Comparison of ENCODE assay signal across 13 cellular contexts in genomic region chr3:33064929-33065328, GRCh38. TPM values are rescaled to one million over a fixed set of nuclear protein-coding genes. Genes with fewer than 3 reads are reported as not detected.
DNase-seq lines count a peak whose midpoint lies in the region; ATAC-seq and TF ChIP-seq lines count a peak whose summit lies in the region.
"Had no signal": no experiment of that assay in that cellular context is flagged by ENCODE, and none has a peak within 500 bp of the region (broad histone marks: within the 10 kb centered on the region; RNA-seq: fewer than 3 reads in every experiment).

No MANE protein-coding gene starts in this region.

- H3K79me2 ChIP-seq in MM.1S (ENCODE audit: low read length): 0 out of 2 replicates have a peak, but pooled peaks cover 3% of the 10 kb centered on the region
- H3K79me2 ChIP-seq in SK-N-SH (ENCODE audit: insufficient read depth): 0 out of 2 replicates have a peak, but pooled peaks cover 5% of the 10 kb centered on the region

- no peak overlapping the region for H2BK15ac ChIP-seq in mesenchymal stem cell (ENCODE audit: low read depth, poor library complexity, severe bottlenecking)

- H3K4me3 ChIP-seq in GM12864 (ENCODE audit: low read depth, low read length) (no peak overlapping the region), MM.1S (ENCODE audit: low read length) (no peak overlapping the region), mesenchymal stem cell (ENCODE audit: insufficient read depth in 1 of 2, low read depth in 1 of 2, low read length in 2 of 2) (no peak overlapping the region), SK-N-SH (ENCODE audit: low read depth in 2 of 2, low read length in 1 of 2) (no peak overlapping the region), upper lobe of right lung (no peak overlapping the region)
- H3K4me3 ChIP-seq: coronary artery had no signal

- ATAC-seq in left ventricle myocardium superior (no peak), upper lobe of right lung (no peak)
- ATAC-seq: left colon had no signal

- no peak for TF ChIP-seq EP300 in SK-N-SH (IDR thresholded peaks at IDR 0.05; ENCODE audit: borderline replicate concordance in 1 of 2, low read depth in 1 of 2, low read length in 1 of 2)

- CTCF ChIA-PET in activated CD4-positive, alpha-beta memory T cell treated with anti-CD3 and anti-CD28 coated beads for 36 hours (lab: Charles Lee): interaction anchor here (0.9 to 1.8 kb wide), 2 partner anchors 10 to 31 kb away, joined by 3 to 6 read pairs; no protein-coding TSS in a partner anchor
- CTCF ChIA-PET in SK-N-SH (lab: Yijun Ruan, JAX): interaction anchor here (1.8 kb wide), 1 partner anchor 10 kb away, joined by 8 read pairs; no protein-coding TSS in a partner anchor

- no peak overlapping the region for H2BK12ac ChIP-seq in mesenchymal stem cell (ENCODE audit: low read length in 2 of 2)

- H3K4me1 ChIP-seq in MM.1S (ENCODE audit: low read length): peaks cover 13% of the 10 kb centered on the region
- H3K4me1 ChIP-seq in mesenchymal stem cell (ENCODE audit: control insufficient read depth, insufficient read depth, low read depth, low read length): peaks cover 2% of the 10 kb centered on the region
- H3K4me1 ChIP-seq in SK-N-SH (ENCODE audit: control insufficient read depth in 1 of 2, insufficient read depth in 2 of 2, low read depth in 1 of 2, low read length in 1 of 2): peaks cover 2 to 6% of the 10 kb centered on the region in 2 experiments; a peak in 1 of 4 replicates
- no peaks in the 10 kb centered on the region for H3K4me1 ChIP-seq in upper lobe of right lung

- no peak overlapping the region for H3K18ac ChIP-seq in mesenchymal stem cell (ENCODE audit: low read depth in 1 of 2, low read length in 2 of 2)

- WGBS in mesenchymal stem cell: 100% methylated on average over 2 of the region's 2 CpGs
- WGBS in SK-N-SH (ENCODE audit: low lambda C conversion rate): 97% methylated on average over 2 of the region's 2 CpGs

- H3K27ac ChIP-seq in MM.1S (ENCODE audit: low read length): no peak overlapping the region
- H3K27ac ChIP-seq in mesenchymal stem cell (ENCODE audit: low read length, poor library complexity, severe bottlenecking): no peak overlapping the region
- H3K27ac ChIP-seq in SK-N-SH (ENCODE audit: low read depth in 2 of 2, low read length in 1 of 2): no peak overlapping the region
- no peak overlapping the region for H3K27ac ChIP-seq in upper lobe of right lung
- H3K27ac ChIP-seq: coronary artery had no signal

- peaks cover 37% of the 10 kb centered on the region for H3K36me3 Mint-ChIP-seq in activated CD4-positive, alpha-beta memory T cell treated with anti-CD3 and anti-CD28 coated beads for 36 hours

- H3K36me3 ChIP-seq in MM.1S (replicated peaks; ENCODE audit: insufficient read depth, low read length): no peaks in the 10 kb centered on the region; the same call in 1 of the 2 replicates
- H3K36me3 ChIP-seq in mesenchymal stem cell (ENCODE audit: control insufficient read depth in 1 of 2, insufficient read depth in 2 of 2, low read depth in 1 of 2, low read length in 2 of 2): peaks cover 44 to 66% of the 10 kb centered on the region in 2 experiments
- H3K36me3 ChIP-seq in SK-N-SH (replicated peaks in 1 of 2; ENCODE audit: control insufficient read depth in 1 of 2, insufficient read depth in 2 of 2, low read length in 1 of 2): peaks cover 5 to 22% of the 10 kb centered on the region in 2 experiments
- peaks cover 86% of the 10 kb centered on the region for H3K36me3 ChIP-seq in upper lobe of right lung

- no peak overlapping the region for H2AFZ ChIP-seq in MM.1S (ENCODE audit: low read length)
- no peak overlapping the region for H2AFZ ChIP-seq in mesenchymal stem cell (ENCODE audit: low read depth, low read length)
- no peak overlapping the region for H2AFZ ChIP-seq in SK-N-SH (ENCODE audit: low read depth)

- H4K20me1 ChIP-seq in MM.1S (ENCODE audit: insufficient read depth, low read length) (no peaks in the 10 kb centered on the region), SK-N-SH (ENCODE audit: insufficient read depth) (no peaks in the 10 kb centered on the region)

- H3K27me3 ChIP-seq in MM.1S (replicated peaks; ENCODE audit: insufficient read depth, low read length): no peaks in the 10 kb centered on the region
- H3K27me3 ChIP-seq in mesenchymal stem cell (ENCODE audit: control insufficient read depth in 1 of 2, insufficient read depth in 1 of 2, low read length in 2 of 2): no peaks in the 10 kb centered on the region
- H3K27me3 ChIP-seq in SK-N-SH (ENCODE audit: insufficient read depth): no peaks in the 10 kb centered on the region
- H3K27me3 ChIP-seq in upper lobe of right lung: no peaks in the 10 kb centered on the region

- no peak overlapping the region for H3K4me2 ChIP-seq in MM.1S (ENCODE audit: low read depth, low read length)
- no peak overlapping the region for H3K4me2 ChIP-seq in mesenchymal stem cell (ENCODE audit: low read length, poor library complexity, severe bottlenecking)
- no peak overlapping the region for H3K4me2 ChIP-seq in SK-N-SH

- H2BK5ac ChIP-seq in mesenchymal stem cell (ENCODE audit: low read depth, low read length, poor library complexity, severe bottlenecking): no peak overlapping the region

- TF ChIP-seq CTCF in GM12864 (IDR thresholded peaks at IDR 0.05; ENCODE audit: low read depth, low read length, missing control alignments) (peak; percentile 64), MM.1S (IDR thresholded peaks at IDR 0.05; ENCODE audit: low read length) (peak; percentile 22), SK-N-SH (IDR thresholded peaks at IDR 0.05) (no peak), upper lobe of right lung (IDR thresholded peaks at IDR 0.05) (no peak)

- DNase-seq in GM12864 (ENCODE audit: low read depth) (no peak), MM.1S (no peak), mesenchymal stem cell (no peak), left ventricle myocardium superior (no peak), SK-N-SH (no peak), upper lobe of right lung (no peak)
- peak; percentile 64 for DNase-seq in activated CD4-positive, alpha-beta memory T cell treated with anti-CD3 and anti-CD28 coated beads for 36 hours
- DNase-seq: activated naive CD8-positive, alpha-beta T cell treated with anti-CD3 and anti-CD28 coated beads, Interleukin-2, amount 10 ng/mL, durations not matched to agents 7 days and 5 days; DMS 273 treated with DMSO at 0.1 percent for 48 hours; foreskin fibroblast; NCI-H1694 had no signal

- H3K14ac ChIP-seq in mesenchymal stem cell (ENCODE audit: low read length in 2 of 2): no peak overlapping the region

- H3K9me3 ChIP-seq in MM.1S (replicated peaks; ENCODE audit: insufficient read depth, low read length): no peaks in the 10 kb centered on the region
- H3K9me3 ChIP-seq in mesenchymal stem cell (ENCODE audit: control insufficient read depth, low read length): no peaks in the 10 kb centered on the region
- H3K9me3 ChIP-seq in SK-N-SH: no peaks in the 10 kb centered on the region
- no peaks in the 10 kb centered on the region for H3K9me3 ChIP-seq in upper lobe of right lung

- no peak overlapping the region for H4K91ac ChIP-seq in mesenchymal stem cell (ENCODE audit: low read length)

- H2AK5ac ChIP-seq in mesenchymal stem cell (ENCODE audit: low read length, severe bottlenecking): no peak overlapping the region

- H4K8ac ChIP-seq in mesenchymal stem cell (ENCODE audit: low read length): peak overlapping the region; percentile 49

- intact Hi-C loops in activated CD4-positive, alpha-beta memory T cell treated with anti-CD3 and anti-CD28 coated beads for 36 hours (cut with micrococcal nuclease): loop anchor here (1.0 to 10.0 kb wide), 3 partner anchors 118 to 630 kb away; partner anchors contain the start of gene CNOT10
- intact Hi-C loops in left ventricle myocardium superior (cut with micrococcal nuclease) (no loop called here), upper lobe of right lung (cut with DNase I) (no loop called here)

- H3K27me3 Mint-ChIP-seq in activated CD4-positive, alpha-beta memory T cell treated with anti-CD3 and anti-CD28 coated beads for 36 hours: no peaks in the 10 kb centered on the region
- H3K27me3 Mint-ChIP-seq: activated naive CD8-positive, alpha-beta T cell treated with anti-CD3 and anti-CD28 coated beads, Interleukin-2, amount 10 ng/mL, durations not matched to agents 7 days and 5 days had no signal

- H3F3A ChIP-seq in MM.1S (ENCODE audit: insufficient read depth, low read length): no peaks in the 10 kb centered on the region
- peaks cover 5% of the 10 kb centered on the region for H3F3A ChIP-seq in SK-N-SH (replicated peaks; ENCODE audit: insufficient read depth)

- H3K9ac ChIP-seq in MM.1S (ENCODE audit: low read length) (no peak overlapping the region), mesenchymal stem cell (ENCODE audit: low read length) (no peak overlapping the region), SK-N-SH (no peak overlapping the region)

- TF ChIP-seq RAD21 in SK-N-SH (IDR thresholded peaks at IDR 0.05; ENCODE audit: low read length): no peak

- H3K4me1 Mint-ChIP-seq in activated CD4-positive, alpha-beta memory T cell treated with anti-CD3 and anti-CD28 coated beads for 36 hours (ENCODE audit: low read depth): peaks cover 73% of the 10 kb centered on the region

- no peak overlapping the region for H3K4me3 Mint-ChIP-seq in activated CD4-positive, alpha-beta memory T cell treated with anti-CD3 and anti-CD28 coated beads for 36 hours
- H3K4me3 Mint-ChIP-seq: activated naive CD8-positive, alpha-beta T cell treated with anti-CD3 and anti-CD28 coated beads, Interleukin-2, amount 10 ng/mL, durations not matched to agents 7 days and 5 days had no signal

- no peaks in the 10 kb centered on the region for H3K9me3 Mint-ChIP-seq in activated CD4-positive, alpha-beta memory T cell treated with anti-CD3 and anti-CD28 coated beads for 36 hours
- H3K9me3 Mint-ChIP-seq: activated naive CD8-positive, alpha-beta T cell treated with anti-CD3 and anti-CD28 coated beads, Interleukin-2, amount 10 ng/mL, durations not matched to agents 7 days and 5 days had no signal

- H3K79me1 ChIP-seq in mesenchymal stem cell (replicated peaks; ENCODE audit: low read length, poor library complexity, severe bottlenecking): peaks cover 17% of the 10 kb centered on the region

- H3K9me2 ChIP-seq in MM.1S (replicated peaks; ENCODE audit: insufficient read depth, low read length): no peaks in the 10 kb centered on the region
- H3K9me2 ChIP-seq in SK-N-SH: no peaks in the 10 kb centered on the region

- POLR2A ChIA-PET in activated CD4-positive, alpha-beta memory T cell treated with anti-CD3 and anti-CD28 coated beads for 36 hours (lab: Charles Lee): no interaction called here
- POLR2A ChIA-PET in SK-N-SH (lab: Yijun Ruan, JAX): no interaction called here

- peak overlapping the region; percentile 57 for H3K27ac Mint-ChIP-seq in activated CD4-positive, alpha-beta memory T cell treated with anti-CD3 and anti-CD28 coated beads for 36 hours
- H3K27ac Mint-ChIP-seq: activated naive CD8-positive, alpha-beta T cell treated with anti-CD3 and anti-CD28 coated beads, Interleukin-2, amount 10 ng/mL, durations not matched to agents 7 days and 5 days had no signal

- no peak overlapping the region for H2BK120ac ChIP-seq in mesenchymal stem cell (ENCODE audit: low read depth, low read length)

- H3K23ac ChIP-seq in mesenchymal stem cell (ENCODE audit: low read length in 2 of 2): no peak overlapping the region

- H3K4ac ChIP-seq in mesenchymal stem cell (ENCODE audit: low read depth in 1 of 2, low read length in 2 of 2): no peak overlapping the region

RNA-seq across cellular contexts. Expression of gene GLB1, which starts 32.0 kb away (rescaled TPM):
- 10 to 100 TPM; 47.2 to 52.0 TPM for total RNA-seq in activated CD4-positive, alpha-beta memory T cell treated with anti-CD3 and anti-CD28 coated beads for 36 hours
- 106 TPM for polyA plus RNA-seq in mesenchymal stem cell (2013, experiment 1 of 2)
- 106 TPM for polyA plus RNA-seq in mesenchymal stem cell (2013, experiment 2 of 2)
- total RNA-seq in left ventricle myocardium superior (18.9 TPM), upper lobe of right lung (82.5 TPM)
- 80.3 and 102 TPM in 2 replicates for polyA plus RNA-seq in SK-N-SH (2012; rRNA removed)
- 74.7 and 84.2 TPM in 2 replicates for polyA plus RNA-seq in SK-N-SH (2012; cell fraction: cytosol; rRNA removed)
- 84.8 and 88.0 TPM in 2 replicates for polyA plus RNA-seq in SK-N-SH (2012; cell fraction: nucleus; rRNA removed)

RNA-seq across cellular contexts. Expression of gene TMPPE, which starts 32.0 kb away (rescaled TPM):
- 1 to 10 TPM; 6.0 to 6.2 TPM for total RNA-seq in activated CD4-positive, alpha-beta memory T cell treated with anti-CD3 and anti-CD28 coated beads for 36 hours
- 2.1 TPM for polyA plus RNA-seq in mesenchymal stem cell (2013, experiment 1 of 2)
- polyA plus RNA-seq in mesenchymal stem cell (2013, experiment 2 of 2): 1.8 TPM
- total RNA-seq in left ventricle myocardium superior: 3.9 TPM
- 1.4 and 1.7 TPM in 2 replicates for polyA plus RNA-seq in SK-N-SH (2012; rRNA removed)
- polyA plus RNA-seq in SK-N-SH (2012; cell fraction: cytosol; rRNA removed): 1.1 and 1.7 TPM in 2 replicates
- 1.4 and 1.6 TPM in 2 replicates for polyA plus RNA-seq in SK-N-SH (2012; cell fraction: nucleus; rRNA removed)
- total RNA-seq in upper lobe of right lung: 15.2 TPM

RNA-seq across cellular contexts. Expression of gene CRTAP, which starts 48.9 kb away (rescaled TPM):
- 10 to 100 TPM; 57.6 to 60.0 TPM for total RNA-seq in activated CD4-positive, alpha-beta memory T cell treated with anti-CD3 and anti-CD28 coated beads for 36 hours
- 354 TPM for polyA plus RNA-seq in mesenchymal stem cell (2013, experiment 1 of 2)
- polyA plus RNA-seq in mesenchymal stem cell (2013, experiment 2 of 2): 351 TPM
- total RNA-seq in left ventricle myocardium superior (94.6 TPM), upper lobe of right lung (221 TPM)
- polyA plus RNA-seq in SK-N-SH (2012; rRNA removed): 198 and 240 TPM in 2 replicates
- polyA plus RNA-seq in SK-N-SH (2012; cell fraction: cytosol; rRNA removed): 246 and 266 TPM in 2 replicates
- 41.2 and 84.3 TPM in 2 replicates for polyA plus RNA-seq in SK-N-SH (2012; cell fraction: nucleus; rRNA removed)

Comparison
In these comparisons a context has a peak if more than half of its experiments do, and no peak if none do; other contexts are left out.
1. CTCF ChIP-seq: peak in GM12864 (single experiment) and MM.1S (single experiment); none in SK-N-SH (single experiment) and upper lobe of right lung (single experiment).